Comparison of ENCODE assay signal across 29 cellular contexts in the genomic region with DNA sequence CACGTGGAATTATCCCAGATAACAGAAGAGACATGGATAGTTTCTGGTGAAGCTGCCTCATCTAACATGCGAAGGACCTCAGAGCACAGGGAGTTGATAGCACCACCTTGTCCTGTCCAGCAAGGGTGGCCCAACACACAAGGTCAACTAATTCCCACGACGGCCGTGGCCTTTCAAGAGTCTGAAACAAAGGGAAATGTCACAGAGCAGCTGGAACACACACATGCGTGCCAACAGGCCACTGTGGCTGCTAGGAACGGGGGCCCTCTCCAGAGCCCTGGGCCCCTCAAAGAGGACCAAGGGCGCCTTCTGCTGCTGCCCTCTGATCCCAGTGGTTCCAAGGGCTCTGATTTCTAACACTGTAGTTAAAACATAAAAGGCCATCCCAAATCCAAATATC.
"Had no signal": no experiment of that assay in that cellular context is flagged by ENCODE, and none has a peak within 500 bp of the region (broad histone marks: within the 10 kb centered on the region; RNA-seq: fewer than 3 reads in every experiment).

No MANE protein-coding gene starts in this region.

- H3K9me3 Mint-ChIP-seq: activated CD4-positive, alpha-beta T cell treated with anti-CD3 and anti-CD28 coated beads, Interleukin-2, amount 10 ng/mL, durations not matched to agents 7 days and 5 days; nephron; stimulated activated effector memory CD8-positive, alpha-beta T cell treated with anti-CD3 and anti-CD28 coated beads, Interleukin-12 subunit alpha, Interleukin-12 subunit beta, amount 100 ng/mL, for 72 hours; stimulated activated naive CD8-positive, alpha-beta T cell treated with anti-CD3 and anti-CD28 coated beads, Interleukin-15, amount 100 ng/mL, for 72 hours; T-helper 1 cell treated with Interleukin-12 subunit alpha and Interleukin-12 subunit beta and Interleukin-4 antibody, amounts not matched to agents 30 μg/mL and 1 μg/mL, for 36 hours had no signal

- H3K27me3 ChIP-seq: breast epithelium, pancreas, thyroid gland, upper lobe of left lung had no signal

- H3K9ac ChIP-seq: SK-N-SH had no signal

- H3K4me2 ChIP-seq: SK-N-SH had no signal

- H3K27ac ChIP-seq: breast epithelium, left ventricle myocardium inferior, pancreas, prostate gland, skin epidermis, thyroid gland, upper lobe of left lung, WERI-Rb-1 had no signal

- H3K27ac Mint-ChIP-seq: nephron; stimulated activated effector memory CD8-positive, alpha-beta T cell treated with anti-CD3 and anti-CD28 coated beads, Interleukin-12 subunit alpha, Interleukin-12 subunit beta, amount 100 ng/mL, for 72 hours; T-helper 1 cell treated with Interleukin-12 subunit alpha and Interleukin-12 subunit beta and Interleukin-4 antibody, amounts not matched to agents 30 μg/mL and 1 μg/mL, for 36 hours had no signal

- H3K4me3 Mint-ChIP-seq: activated CD4-positive, alpha-beta T cell treated with anti-CD3 and anti-CD28 coated beads, Interleukin-2, amount 10 ng/mL, durations not matched to agents 7 days and 5 days; nephron; stimulated activated effector memory CD8-positive, alpha-beta T cell treated with anti-CD3 and anti-CD28 coated beads, Interleukin-12 subunit alpha, Interleukin-12 subunit beta, amount 100 ng/mL, for 72 hours; stimulated activated naive CD8-positive, alpha-beta T cell treated with anti-CD3 and anti-CD28 coated beads, Interleukin-15, amount 100 ng/mL, for 72 hours; T-helper 1 cell treated with Interleukin-12 subunit alpha and Interleukin-12 subunit beta and Interleukin-4 antibody, amounts not matched to agents 30 μg/mL and 1 μg/mL, for 36 hours had no signal

- H3K9me3 ChIP-seq: breast epithelium, left ventricle myocardium inferior, mucosa of descending colon, pancreas, prostate gland, SK-N-SH, thyroid gland, upper lobe of left lung had no signal

- H3K36me3 ChIP-seq: breast epithelium, left ventricle myocardium inferior, pancreas, prostate gland, thyroid gland, upper lobe of left lung had no signal

- H3K4me3 ChIP-seq: breast epithelium, left ventricle myocardium inferior, lung, mucosa of descending colon, pancreas, prostate gland, skin epidermis, thyroid gland, upper lobe of left lung had no signal

- H3K27me3 Mint-ChIP-seq: activated CD4-positive, alpha-beta T cell treated with anti-CD3 and anti-CD28 coated beads, Interleukin-2, amount 10 ng/mL, durations not matched to agents 7 days and 5 days; stimulated activated naive CD8-positive, alpha-beta T cell treated with anti-CD3 and anti-CD28 coated beads, Interleukin-15, amount 100 ng/mL, for 72 hours had no signal

- H3K4me1 Mint-ChIP-seq: nephron had no signal

- ATAC-seq: activated CD4-positive, CD25-positive, alpha-beta regulatory T cell treated with anti-CD3 and anti-CD28 coated beads, Interleukin-2, amount 50 U/mL, for 24 hours; mucosa of descending colon; pancreas; sciatic nerve; stimulated activated effector memory CD8-positive, alpha-beta T cell treated with anti-CD3 and anti-CD28 coated beads, Interleukin-12 subunit alpha, Interleukin-12 subunit beta, amount 100 ng/mL, for 72 hours; stimulated activated naive CD8-positive, alpha-beta T cell treated with anti-CD3 and anti-CD28 coated beads, Interleukin-15, amount 100 ng/mL, for 72 hours had no signal

- H3K4me1 ChIP-seq: breast epithelium, left ventricle myocardium inferior, pancreas, prostate gland had no signal

- DNase-seq: activated CD4-positive, alpha-beta T cell treated with anti-CD3 and anti-CD28 coated beads, Interleukin-2, amount 10 ng/mL, durations not matched to agents 7 days and 5 days; activated CD8-positive, alpha-beta memory T cell treated with anti-CD3 and anti-CD28 coated beads for 24 hours; activated naive CD4-positive, alpha-beta T cell; activated T-cell treated with anti-CD3 and anti-CD28 coated beads, Interleukin-2, amount 50 U/mL, for 1 hour; central memory CD4-positive, alpha-beta T cell; dermis blood vessel endothelial cell; effector CD8-positive, alpha-beta T cell; left ventricle myocardium inferior; mesendoderm; mucosa of descending colon; retina; SK-N-SH; stimulated activated CD4-positive, alpha-beta T cell treated with anti-CD3 and anti-CD28 coated beads, Interleukin-4, amount 100 ng/mL, for 24 hours; stimulated activated naive CD8-positive, alpha-beta T cell treated with anti-CD3 and anti-CD28 coated beads, Interleukin-15, amount 100 ng/mL, for 72 hours; SW 1271; T1000; upper lobe of left lung; WERI-Rb-1 had no signal
